34 cellular contexts compared by ENCODE assay signal in genomic region chr6:167963589-167964057, GRCh38. TPM values are rescaled to one million over a fixed set of nuclear protein-coding genes. Genes with fewer than 3 reads are reported as not detected.
DNase-seq lines count a peak whose midpoint lies in the region; ATAC-seq, FAIRE-seq and TF ChIP-seq lines count a peak whose summit lies in the region.
"Had no signal": no experiment of that assay in that cellular context is flagged by ENCODE, and none has a peak within 500 bp of the region (broad histone marks: within the 10 kb centered on the region; RNA-seq: fewer than 3 reads in every experiment).

No MANE protein-coding gene starts in this region.

- H3K27ac ChIP-seq in BLaER1 (peak overlapping the region; percentile 62), K562 (ENCODE audit: extremely low read depth, low read depth, low read length) (no peak overlapping the region), HepG2 (ENCODE audit: extremely low read length, insufficient read depth, low read length) (peak overlapping the region; percentile 78)
- no peak overlapping the region for H3K27ac ChIP-seq in CD4-positive, alpha-beta T cell (ENCODE audit: low read depth, low read length)
- H3K27ac ChIP-seq: neutrophil, thyroid gland had no signal

- H3K4me2 ChIP-seq in BLaER1: peak overlapping the region; percentile 76
- H3K4me2 ChIP-seq in K562 (ENCODE audit: insufficient read depth, low read length): no peak overlapping the region
- peak overlapping the region; percentile 60 for H3K4me2 ChIP-seq in HepG2 (ENCODE audit: low read depth, low read length)

- H3K36me3 Mint-ChIP-seq in T-helper 2 cell treated with Interferon-gamma antibody and Interleukin-4, amounts not matched to agents 5 μg/mL and 100 μg/mL, for 36 hours (ENCODE audit: low read depth): no peaks in the 10 kb centered on the region
- peaks cover 4% of the 10 kb centered on the region for H3K36me3 Mint-ChIP-seq in CD4-positive, alpha-beta T cell (ENCODE audit: low read depth)

- BruUV-seq in K562 (replicated peaks; lab: Mats Ljungman, UMichigan) (no TSS peak), HepG2 (replicated peaks; lab: Mats Ljungman, UMichigan) (no TSS peak)

- peak; percentile 56 for FAIRE-seq in K562 (lab: Jason Lieb, UNC)
- FAIRE-seq in HepG2 (lab: Jason Lieb, UNC): peak; percentile 81
- FAIRE-seq: kidney had no signal

- TF ChIP-seq CTCF in K562 (IDR thresholded peaks at IDR 0.05 in 2 of 3, conservative IDR thresholded peaks at IDR 0.05 in 1 of 3; ENCODE audit: insufficient read depth in 2 of 3, low read depth in 1 of 3, low read length in 3 of 3) (no peak), HepG2 (CRISPR knock-in tag; IDR thresholded peaks at IDR 0.05) (peak; percentile 20; the same call in 1 of the 2 replicates)
- TF ChIP-seq CTCF in CD4-positive, alpha-beta T cell (IDR thresholded peaks at IDR 0.05): no peak

- CTCF ChIA-PET in K562 (lab: Yijun Ruan, JAX; ENCODE audit: low intra/inter-chr PET ratio) (no interaction called here), HepG2 (lab: Yijun Ruan, JAX; ENCODE audit: low intra/inter-chr PET ratio, low total read pairs) (no interaction called here)
- CTCF ChIA-PET in CD4-positive, alpha-beta T cell (lab: Charles Lee): no interaction called here

- intact Hi-C loops in K562 (cut with micrococcal nuclease) (no loop called here), HepG2 (cut with micrococcal nuclease; ENCODE audit: unreplicated experiment) (loop anchor here (2.0 to 5.0 kb wide), 2 partner anchors 31 to 656 kb away; no protein-coding TSS in a partner anchor)
- intact Hi-C loops in CD4-positive, alpha-beta T cell (cut with DNase I, micrococcal nuclease): no loop called here

- H3K4me1 Mint-ChIP-seq in T-helper 2 cell treated with Interferon-gamma antibody and Interleukin-4, amounts not matched to agents 5 μg/mL and 100 μg/mL, for 36 hours (ENCODE audit: low read depth): no peaks in the 10 kb centered on the region
- no peaks in the 10 kb centered on the region for H3K4me1 Mint-ChIP-seq in CD4-positive, alpha-beta T cell (ENCODE audit: low read depth)
- H3K4me1 Mint-ChIP-seq: memory B cell had no signal

- in situ Hi-C loops in K562 (cut with MboI): no loop called here
- in situ Hi-C loops in HepG2 (cut with HindIII; ENCODE audit: extremely low pct_ligation_motif_present, low pct_unique_long_range_greater_than_20kb): no loop called here

- WGBS in K562 (ENCODE audit: insufficient coverage, low coverage, missing lambda C conversion rate): 98% methylated on average over 8 of the region's 8 CpGs
- WGBS in HepG2 (ENCODE audit: low lambda C conversion rate): 38% methylated on average over 4 of the region's 8 CpGs

- H4K20me1 ChIP-seq in BLaER1: no peaks in the 10 kb centered on the region
- no peaks in the 10 kb centered on the region; the same call in 1 of the 2 replicates for H4K20me1 ChIP-seq in K562 (replicated peaks; ENCODE audit: control insufficient read depth, insufficient read depth, low read length)
- H4K20me1 ChIP-seq in HepG2 (ENCODE audit: insufficient read depth, low read length): no peaks in the 10 kb centered on the region

- no peak overlapping the region for H3K4me3 ChIP-seq in BLaER1
- H3K4me3 ChIP-seq in K562: no peak overlapping the region
- H3K4me3 ChIP-seq in HepG2 (replicated peaks in 1 of 3; ENCODE audit: insufficient read depth in 1 of 3, low read depth in 2 of 3, low read length in 3 of 3): peak overlapping the region in 1 of 3 experiments; percentile 14; a peak in 1 of 6 replicates
- H3K4me3 ChIP-seq: thyroid gland had no signal

- no peak overlapping the region for H3K4me3 Mint-ChIP-seq in T-helper 2 cell treated with Interferon-gamma antibody and Interleukin-4, amounts not matched to agents 5 μg/mL and 100 μg/mL, for 36 hours
- H3K4me3 Mint-ChIP-seq in CD4-positive, alpha-beta T cell: no peak overlapping the region
- H3K4me3 Mint-ChIP-seq: activated naive CD8-positive, alpha-beta T cell treated with anti-CD3 and anti-CD28 coated beads, Interleukin-2, amount 10 ng/mL, durations not matched to agents 7 days and 5 days; memory B cell had no signal

- H2AFZ ChIP-seq in K562 (ENCODE audit: low read depth, low read length): no peak overlapping the region
- H2AFZ ChIP-seq in HepG2 (ENCODE audit: low read length): no peak overlapping the region

- peaks cover 37% of the 10 kb centered on the region for H3K36me3 ChIP-seq in BLaER1
- H3K36me3 ChIP-seq in K562 (ENCODE audit: control insufficient read depth, insufficient read depth, low read length): peaks cover 72% of the 10 kb centered on the region; the same call in 2 of the 3 replicates
- peaks cover 11 to 33% of the 10 kb centered on the region in 2 experiments for H3K36me3 ChIP-seq in HepG2 (replicated peaks in 1 of 2; ENCODE audit: control insufficient read depth in 1 of 2, insufficient read depth in 2 of 2, low read length in 2 of 2)
- H3K36me3 ChIP-seq: neutrophil had no signal

- H3K4me1 ChIP-seq in BLaER1 (peaks cover 80% of the 10 kb centered on the region), K562 (replicated peaks in 1 of 2; ENCODE audit: control insufficient read depth in 2 of 2, insufficient read depth in 2 of 2, low read length in 2 of 2) (peaks cover 0 to 7% of the 10 kb centered on the region in 2 experiments; a peak in 1 of 5 replicates), HepG2 (ENCODE audit: insufficient read depth, low read length) (peaks cover 75% of the 10 kb centered on the region)
- H3K4me1 ChIP-seq: thyroid gland had no signal

- H3K9me3 ChIP-seq in BLaER1: peaks cover 4% of the 10 kb centered on the region; the same call in 1 of the 2 replicates
- H3K9me3 ChIP-seq in K562 (replicated peaks; ENCODE audit: control insufficient read depth, insufficient read depth, low read depth, low read length): no peaks in the 10 kb centered on the region
- H3K9me3 ChIP-seq in HepG2 (ENCODE audit: low read length): no peaks in the 10 kb centered on the region
- H3K9me3 ChIP-seq in CD4-positive, alpha-beta T cell (ENCODE audit: control insufficient read depth, low read length): no peaks in the 10 kb centered on the region
- H3K9me3 ChIP-seq: neutrophil, thyroid gland had no signal

- TF ChIP-seq POLR2A in K562 (conservative IDR thresholded peaks at IDR 0.05): no peak
- no peak for TF ChIP-seq POLR2A in HepG2 (IDR thresholded peaks at IDR 0.05; ENCODE audit: insufficient read depth in 1 of 2, low read depth in 2 of 2, low read length in 2 of 2)

- H3K27me3 Mint-ChIP-seq in T-helper 2 cell treated with Interferon-gamma antibody and Interleukin-4, amounts not matched to agents 5 μg/mL and 100 μg/mL, for 36 hours (ENCODE audit: low read depth): no peaks in the 10 kb centered on the region
- peaks cover 4% of the 10 kb centered on the region for H3K27me3 Mint-ChIP-seq in CD4-positive, alpha-beta T cell
- H3K27me3 Mint-ChIP-seq: activated naive CD8-positive, alpha-beta T cell treated with anti-CD3 and anti-CD28 coated beads, Interleukin-2, amount 10 ng/mL, durations not matched to agents 7 days and 5 days; memory B cell had no signal

- no peak for TF ChIP-seq EP300 in K562 (IDR thresholded peaks at IDR 0.05; ENCODE audit: low read length)
- peak in 1 of 2 experiments; percentile 94; a peak in 2 of 4 replicates for TF ChIP-seq EP300 in HepG2 (IDR thresholded peaks at IDR 0.05; ENCODE audit: low read depth in 2 of 2, low read length in 2 of 2)
- peak; percentile 81; the same call in 1 of the 2 replicates for TF ChIP-seq EP300 in HepG2 (CRISPR knock-in tag; IDR thresholded peaks at IDR 0.05; ENCODE audit: borderline replicate concordance)

- ATAC-seq in K562: no peak
- ATAC-seq in HepG2: peak; percentile 84
- no peak for ATAC-seq in CD4-positive, alpha-beta T cell (ENCODE audit: poor library complexity)
- ATAC-seq: HCT116, PC-3, Right ventricle myocardium inferior, sciatic nerve had no signal

- no peak for DNase-seq in K562 (ENCODE audit: extremely low read depth in 1 of 4, low spot score in 3 of 4)
- DNase-seq in HepG2 (ENCODE audit: low spot score): peak; percentile 92
- DNase-seq in putamen (ENCODE audit: low spot score): peak; percentile 23
- DNase-seq in T-helper 2 cell treated with Interferon-gamma antibody and Interleukin-4, amounts not matched to agents 5 μg/mL and 100 μg/mL, for 36 hours (ENCODE audit: low spot score): no peak
- DNase-seq in CD4-positive, alpha-beta T cell: no peak
- no peak for DNase-seq in Kasumi-1 (lab: John Stamatoyannopoulos, UW)
- no peak for DNase-seq in NCI-H2196 (lab: John Stamatoyannopoulos, UW; ENCODE audit: unreplicated experiment)
- DNase-seq: activated CD4-positive, alpha-beta T cell treated with anti-CD3 and anti-CD28 coated beads for 4 hours; activated effector memory CD4-positive, alpha-beta T cell treated with anti-CD3 and anti-CD28 coated beads, Interleukin-2, amount 50 U/mL, for 16 hours; activated naive CD8-positive, alpha-beta T cell treated with anti-CD3 and anti-CD28 coated beads, Interleukin-2, amount 10 ng/mL, durations not matched to agents 7 days and 5 days; aorta; cortex of kidney; effector memory CD4-positive, alpha-beta T cell; glutamatergic neuron; Karpas-422; kidney; NCI-H1417 treated with DMSO at 0.1 percent for 48 hours; NCI-H2029 treated with DMSO at 0.1 percent for 48 hours; NCI-H345; NCI-H69; PC-3; stimulated activated CD4-positive, alpha-beta T cell treated with anti-CD3 and anti-CD28 coated beads, Interleukin-12 subunit alpha, Interleukin-12 subunit beta, amount 100 ng/mL, for 4 hours; stimulated activated CD4-positive, alpha-beta T cell treated with anti-CD3 and anti-CD28 coated beads, Interleukin-2, amount 100 ng/mL, for 48 hours; T-helper 2 cell; thyroid gland had no signal

- POLR2A ChIA-PET in K562 (lab: Yijun Ruan, JAX): interaction anchor here (0.6 to 1.3 kb wide), 3 partner anchors 10 to 31 kb away, joined by 3 to 4 read pairs (median 3); no protein-coding TSS in a partner anchor
- POLR2A ChIA-PET in HepG2 (lab: Yijun Ruan, JAX): interaction anchor here (1.0 to 2.5 kb wide), 3 partner anchors 19 to 35 kb away, joined by 3 to 22 read pairs (median 3); no protein-coding TSS in a partner anchor
- POLR2A ChIA-PET in CD4-positive, alpha-beta T cell (lab: Charles Lee): no interaction called here

- TF ChIP-seq RAD21 in K562 (CRISPR knock-in tag; conservative IDR thresholded peaks at IDR 0.05 in 1 of 2, IDR thresholded peaks at IDR 0.05 in 1 of 2) (no peak), HepG2 (CRISPR knock-in tag; IDR thresholded peaks at IDR 0.05) (no peak)

- H3K79me2 ChIP-seq in K562 (ENCODE audit: control insufficient read depth, insufficient read depth, low read length): no peaks in the 10 kb centered on the region
- peaks cover 14% of the 10 kb centered on the region for H3K79me2 ChIP-seq in HepG2 (ENCODE audit: insufficient read depth, low read length)

- no peaks in the 10 kb centered on the region for H3K9me3 Mint-ChIP-seq in T-helper 2 cell treated with Interferon-gamma antibody and Interleukin-4, amounts not matched to agents 5 μg/mL and 100 μg/mL, for 36 hours
- H3K9me3 Mint-ChIP-seq in CD4-positive, alpha-beta T cell: no peaks in the 10 kb centered on the region
- H3K9me3 Mint-ChIP-seq: activated naive CD8-positive, alpha-beta T cell treated with anti-CD3 and anti-CD28 coated beads, Interleukin-2, amount 10 ng/mL, durations not matched to agents 7 days and 5 days; memory B cell had no signal

- H3K9ac ChIP-seq in BLaER1: peak overlapping the region; percentile 37; the same call in 1 of the 2 replicates
- no peak overlapping the region for H3K9ac ChIP-seq in K562 (ENCODE audit: insufficient read depth in 1 of 2, low read depth in 2 of 2, low read length in 2 of 2)
- H3K9ac ChIP-seq in HepG2 (ENCODE audit: insufficient read depth, low read depth, low read length): peak overlapping the region; percentile 38; the same call in 1 of the 2 replicates

- H3K9me1 ChIP-seq in K562 (ENCODE audit: control insufficient read depth, insufficient read depth, low read length): peaks cover 3% of the 10 kb centered on the region

- no peak overlapping the region for H3K27ac Mint-ChIP-seq in T-helper 2 cell treated with Interferon-gamma antibody and Interleukin-4, amounts not matched to agents 5 μg/mL and 100 μg/mL, for 36 hours
- H3K27ac Mint-ChIP-seq in CD4-positive, alpha-beta T cell: no peak overlapping the region
- H3K27ac Mint-ChIP-seq: activated naive CD8-positive, alpha-beta T cell treated with anti-CD3 and anti-CD28 coated beads, Interleukin-2, amount 10 ng/mL, durations not matched to agents 7 days and 5 days had no signal

- H3K27me3 ChIP-seq in BLaER1 (no peaks in the 10 kb centered on the region), K562 (ENCODE audit: control insufficient read depth in 2 of 2, insufficient read depth in 2 of 2, low read length in 2 of 2) (no peaks in the 10 kb centered on the region), HepG2 (ENCODE audit: control insufficient read depth in 1 of 2, insufficient read depth in 2 of 2, low read length in 2 of 2) (no peaks in the 10 kb centered on the region)
- H3K27me3 ChIP-seq in CD4-positive, alpha-beta T cell (ENCODE audit: control insufficient read depth, insufficient read depth, low read length): no peaks in the 10 kb centered on the region
- H3K27me3 ChIP-seq: neutrophil, thyroid gland had no signal

RNA-seq across cellular contexts. Expression of gene KIF25, which starts 33.8 kb away (rescaled TPM):
- not detected in 2 replicates for total RNA-seq in K562 (2011; cell fraction: chromatin; rRNA removed; ENCODE audit: low replicate concordance)
- total RNA-seq in K562 (2011; cell fraction: nucleolus; rRNA removed): not detected in 2 replicates
- not detected in 2 replicates for total RNA-seq in K562 (2011; cell fraction: nucleoplasm; rRNA removed)
- total RNA-seq in K562 (2014; rRNA removed) (not detected in 2 replicates), K562 (2014; rRNA removed; fragmentation: Illumina TruSeq; extraction: Trizol) (not detected in 2 replicates), K562 (2015; rRNA removed; fragmentation: Illumina TruSeq; extraction: Trizol) (not detected in 2 replicates), K562 (2021) (0.24 TPM in 1 of 2 replicates, not detected in the other), HepG2 (2016; rRNA removed; fragmentation: Illumina TruSeq; extraction: Trizol) (not detected in 2 replicates)
- polyA plus RNA-seq in K562 (2011; rRNA removed) (0.04 TPM in 1 of 2 replicates, not detected in the other), K562 (2014; fragmentation: Illumina TruSeq; extraction: Trizol) (not detected in 2 replicates), K562 (2014; fragmentation: Nextera tagmentation; extraction: Ambion mirVana) (under 1 TPM; 0.22 to 0.49 TPM), K562 (2014; rRNA removed) (not detected in 2 replicates), HepG2 (2011; rRNA removed) (not detected in 2 replicates)
- polyA plus RNA-seq in K562 (2011; cell fraction: cytosol; rRNA removed): 0.04 TPM in 1 of 2 replicates, not detected in the other
- polyA plus RNA-seq in K562 (2011; cell fraction: nucleus; rRNA removed): not detected in 2 replicates
- 0.08 and 0.47 TPM in 2 replicates for polyA plus RNA-seq in K562 (2012)
- polyA minus RNA-seq in K562 (2011; rRNA and poly(A)+ RNA removed): 0.98 TPM in 1 of 2 replicates, not detected in the other
- not detected in 2 replicates for polyA minus RNA-seq in K562 (2011; cell fraction: cytosol; rRNA and poly(A)+ RNA removed)
- not detected in 2 replicates for polyA minus RNA-seq in K562 (2011; cell fraction: nucleus; rRNA and poly(A)+ RNA removed)
- not detected in 2 replicates for total RNA-seq in HepG2 (2016; cell fraction: cytosol; rRNA removed; fragmentation: Illumina TruSeq; extraction: Trizol; ENCODE audit: low read depth)
- total RNA-seq in HepG2 (2016; cell fraction: insoluble cytoplasmic fraction; rRNA removed; fragmentation: Illumina TruSeq; extraction: Trizol): not detected in 2 replicates
- not detected in 2 replicates for total RNA-seq in HepG2 (2016; cell fraction: membrane; rRNA removed; fragmentation: Illumina TruSeq; extraction: Trizol)
- not detected in 2 replicates for total RNA-seq in HepG2 (2016; cell fraction: nucleus; rRNA removed; fragmentation: Illumina TruSeq; extraction: Trizol)
- not detected in 2 replicates for polyA plus RNA-seq in HepG2 (2011; cell fraction: cytosol; rRNA removed)
- not detected in 2 replicates for polyA plus RNA-seq in HepG2 (2011; cell fraction: nucleus; rRNA removed)
- not detected in 2 replicates for polyA plus RNA-seq in HepG2 (2012)
- polyA plus RNA-seq in HepG2 (2016; cell fraction: cytosol; fragmentation: Illumina TruSeq; extraction: Trizol; ENCODE audit: low read depth): not detected in 2 replicates
- polyA plus RNA-seq in HepG2 (2016; cell fraction: insoluble cytoplasmic fraction; fragmentation: Illumina TruSeq; extraction: Trizol; ENCODE audit: low read depth): not detected in 2 replicates
- not detected in 2 replicates for polyA plus RNA-seq in HepG2 (2016; cell fraction: membrane; fragmentation: Illumina TruSeq; extraction: Trizol; ENCODE audit: low read depth)
- not detected in 2 replicates for polyA plus RNA-seq in HepG2 (2016; cell fraction: nucleus; fragmentation: Illumina TruSeq; extraction: Trizol; ENCODE audit: insufficient read depth, low read depth)
- polyA minus RNA-seq in HepG2 (2011; rRNA and poly(A)+ RNA removed; ENCODE audit: low replicate concordance): not detected in 2 replicates
- polyA minus RNA-seq in HepG2 (2011; cell fraction: cytosol; rRNA and poly(A)+ RNA removed): not detected in 2 replicates
- not detected in 2 replicates for polyA minus RNA-seq in HepG2 (2011; cell fraction: nucleus; rRNA and poly(A)+ RNA removed)
- total RNA-seq in CD4-positive, alpha-beta T cell: not detected
- total RNA-seq: activated CD8-positive, alpha-beta memory T cell treated with anti-CD3 and anti-CD28 coated beads for 36 hours; activated naive CD8-positive, alpha-beta T cell treated with anti-CD3 and anti-CD28 coated beads, Interleukin-2, amount 10 ng/mL, durations not matched to agents 7 days and 5 days; epithelial cell of proximal tubule; kidney; PC-3; Right ventricle myocardium inferior; thyroid gland had no signal
- polyA plus RNA-seq: BJ had no signal

Comparison
In these comparisons a context has a peak if more than half of its experiments do, and no peak if none do; other contexts are left out.
1. H3K27ac ChIP-seq: peak in BLaER1 (single experiment) and HepG2 (single experiment); none in K562 (single experiment) and CD4-positive, alpha-beta T cell (single experiment).
2. H3K9ac ChIP-seq: peak in BLaER1 (single experiment) and HepG2 (single experiment); none in K562 (0 of 2).
3. DNase-seq: peak in HepG2 (single experiment) and putamen (single experiment); none in K562 (0 of 4), T-helper 2 cell treated with Interferon-gamma antibody and Interleukin-4, amounts not matched to agents 5 μg/mL and 100 μg/mL, for 36 hours (single experiment), CD4-positive, alpha-beta T cell (0 of 10), Kasumi-1 (0 of 2) and NCI-H2196 (single experiment).